ENCODE assay signal across 8 cellular contexts in genomic region chr1:15885701-15886612, GRCh38. TPM values are rescaled to one million over a fixed set of nuclear protein-coding genes. Genes with fewer than 3 reads are reported as not detected.
DNase-seq lines count a peak whose midpoint lies in the region; ATAC-seq and TF ChIP-seq lines count a peak whose summit lies in the region.

No MANE protein-coding gene starts in this region.

- peak overlapping the region; percentile 71 to 87 (median 83) for H3K9ac ChIP-seq in BLaER1 treated with 17β-estradiol and CSF1 and Interleukin-3, amounts not matched to agents 10 nM and 100 nM
- H3K9ac ChIP-seq in smooth muscle cell (ENCODE audit: low read depth): peak overlapping the region; percentile 30

- no peak for DNase-seq in GM20000 (ENCODE audit: low spot score)
- DNase-seq in NCI-H1436 (lab: John Stamatoyannopoulos, UW): peak; percentile 5
- peak; percentile 85 for DNase-seq in SKM-1 treated with dmso at 0.1 percent for 144 hours (lab: John Stamatoyannopoulos, UW; ENCODE audit: unreplicated experiment)
- peak; percentile 96 for DNase-seq in dermis blood vessel endothelial cell
- DNase-seq in kidney tubule cell (ENCODE audit: low spot score): peak; percentile 94
- DNase-seq in smooth muscle cell (lab: John Stamatoyannopoulos, UW; ENCODE audit: unreplicated experiment): peak; percentile 86

- peaks cover 18 to 100% (median 73%) of the 10 kb centered on the region in 11 experiments; a peak in 21 of 22 replicates for H4K20me1 ChIP-seq in BLaER1 treated with 17β-estradiol and CSF1 and Interleukin-3, amounts not matched to agents 10 nM and 100 nM
- peaks cover 46% of the 10 kb centered on the region for H4K20me1 ChIP-seq in smooth muscle cell (ENCODE audit: low read depth)

- peaks cover 15% of the 10 kb centered on the region for H3F3A ChIP-seq in smooth muscle cell (ENCODE audit: low read depth)

- ATAC-seq in GM21390 (IDR thresholded peaks at IDR 0.05; ENCODE audit: unreplicated experiment): no peak

- peak overlapping the region; percentile 67 to 94 (median 79) for H3K4me2 ChIP-seq in BLaER1 treated with 17β-estradiol and CSF1 and Interleukin-3, amounts not matched to agents 10 nM and 100 nM
- peak overlapping the region; percentile 83 for H3K4me2 ChIP-seq in smooth muscle cell

- peak overlapping the region; percentile 22 for H2AFZ ChIP-seq in smooth muscle cell (ENCODE audit: low read depth)

- H3K4me3 ChIP-seq in BLaER1 treated with 17β-estradiol and CSF1 and Interleukin-3, amounts not matched to agents 10 nM and 100 nM: peak overlapping the region; percentile 2 to 63 (median 44); a peak in 16 of 20 replicates
- H3K4me3 ChIP-seq in smooth muscle cell: peak overlapping the region; percentile 52

- H3K79me2 ChIP-seq in smooth muscle cell (ENCODE audit: low read depth): peaks cover 93% of the 10 kb centered on the region

- peaks cover 63 to 83% (median 67%) of the 10 kb centered on the region in 10 experiments for H3K4me1 ChIP-seq in BLaER1 treated with 17β-estradiol and CSF1 and Interleukin-3, amounts not matched to agents 10 nM and 100 nM
- H3K4me1 ChIP-seq in smooth muscle cell (ENCODE audit: low read depth): peaks cover 20% of the 10 kb centered on the region

- peak; percentile 27 for TF ChIP-seq CTCF in GM20000 (IDR thresholded peaks at IDR 0.05; ENCODE audit: extremely low read depth, missing control alignments)
- peak; percentile 12 for TF ChIP-seq CTCF in smooth muscle cell (IDR thresholded peaks at IDR 0.05; ENCODE audit: borderline replicate concordance, insufficient read depth, poor library complexity, severe bottlenecking)

- H3K36me3 ChIP-seq in BLaER1 treated with 17β-estradiol and CSF1 and Interleukin-3, amounts not matched to agents 10 nM and 100 nM: peaks cover 18 to 47% (median 36%) of the 10 kb centered on the region in 11 experiments
- no peaks in the 10 kb centered on the region for H3K36me3 ChIP-seq in smooth muscle cell (ENCODE audit: low read depth)

- no peaks in the 10 kb centered on the region for H3K9me3 ChIP-seq in BLaER1 treated with 17β-estradiol and CSF1 and Interleukin-3, amounts not matched to agents 10 nM and 100 nM (replicated peaks in 1 of 11)
- H3K9me3 ChIP-seq in smooth muscle cell (replicated peaks; ENCODE audit: low read depth): no peaks in the 10 kb centered on the region

- H3K27ac ChIP-seq in BLaER1 treated with 17β-estradiol and CSF1 and Interleukin-3, amounts not matched to agents 10 nM and 100 nM: peak overlapping the region; percentile 77 to 96 (median 91)
- H3K27ac ChIP-seq in smooth muscle cell (ENCODE audit: low read depth): peak overlapping the region; percentile 56

- 5% methylated on average over 14 of the region's 14 CpGs for WGBS in smooth muscle cell (ENCODE audit: low lambda C conversion rate)

- H3K27me3 ChIP-seq in BLaER1 treated with 17β-estradiol and CSF1 and Interleukin-3, amounts not matched to agents 10 nM and 100 nM: no peaks in the 10 kb centered on the region
- H3K27me3 ChIP-seq in smooth muscle cell (ENCODE audit: low read depth): no peaks in the 10 kb centered on the region

RNA-seq across cellular contexts. Expression of gene SPEN, which starts 38.5 kb away (rescaled TPM):
- total RNA-seq in dermis blood vessel endothelial cell: 22.0 and 28.1 TPM in 2 replicates
- 24.9 and 28.7 TPM in 2 replicates for total RNA-seq in smooth muscle cell
- 10.6 and 20.0 TPM in 2 replicates for polyA plus RNA-seq in smooth muscle cell
